8 cellular contexts compared by ENCODE assay signal in the genomic region with DNA sequence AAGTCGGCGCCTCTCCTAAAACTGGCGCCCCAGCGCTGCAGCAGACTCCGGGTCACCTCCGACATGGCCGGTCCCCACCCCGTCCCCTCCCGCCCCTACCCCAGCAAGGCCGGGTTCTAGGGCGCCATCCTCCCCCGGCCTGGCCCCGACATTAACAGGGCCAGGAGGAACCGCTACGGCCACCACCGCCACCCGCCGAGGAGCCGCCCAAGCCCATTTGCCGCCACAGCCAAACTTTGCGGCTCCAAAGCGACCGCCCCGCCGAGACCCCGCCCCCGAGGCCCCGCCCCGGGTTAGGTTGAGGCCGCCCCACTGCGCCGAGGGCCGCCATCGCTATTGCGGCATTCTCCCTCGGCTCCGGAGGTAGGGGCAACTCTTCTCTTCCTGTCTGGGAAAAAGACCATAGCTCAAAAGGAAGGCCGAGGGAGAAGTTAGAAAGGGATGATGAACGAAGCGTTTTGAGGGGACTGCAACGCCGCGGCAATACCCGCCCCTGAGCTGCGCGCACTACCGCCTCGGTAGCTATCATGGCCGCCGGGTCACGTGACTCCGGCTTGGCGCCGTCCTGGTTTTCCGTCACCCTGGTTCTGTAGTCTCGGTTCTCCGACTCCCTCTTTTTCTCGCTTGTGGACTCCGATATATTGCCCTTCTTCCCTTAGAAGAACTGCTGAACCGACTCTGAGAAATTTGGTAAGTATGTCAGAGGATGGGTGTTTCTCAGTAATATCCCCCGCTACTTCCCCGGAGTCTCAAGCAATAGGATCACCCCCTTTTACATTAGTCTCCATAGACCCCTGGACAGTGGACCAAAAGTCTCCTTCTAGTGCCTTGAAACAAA. TPM values are rescaled to one million over a fixed set of nuclear protein-coding genes. Genes with fewer than 3 reads are reported as not detected.
DNase-seq lines count a peak whose midpoint lies in the region; ATAC-seq and TF ChIP-seq lines count a peak whose summit lies in the region.

AIDA (minus strand) TSS at position 239 of the 838 bp plus-strand sequence; CDS start at position 65, 174 bp downstream.
BROX (plus strand) TSS at position 312 of the 838 bp plus-strand sequence. CDS start 3,136 bp downstream, outside the sequence.

- peaks cover 6 to 7% of the 10 kb centered on the region in 2 donors for H3K4me1 ChIP-seq in uterus

- peak; percentile 41 to 49 for TF ChIP-seq POLR2A in uterus (IDR thresholded peaks at IDR 0.05)

- DNase-seq in NCI-H187 treated with DMSO at 0.1 percent for 48 hours (lab: John Stamatoyannopoulos, UW) = peak; percentile 17
- peak; percentile 89 to 94 (median 92) for DNase-seq in T-helper 2 cell
- peak; percentile 98 for DNase-seq in left ventricle myocardium superior
- peak; percentile 92 for DNase-seq in putamen (ENCODE audit: low spot score)
- peak; percentile 92 to 95 for DNase-seq in uterus

- peak within 1 kb of the TSS; percentile 73 to 91 for H3K4me3 ChIP-seq in uterus

- intact Hi-C loops in left ventricle myocardium superior (cut with micrococcal nuclease) (no loop called here), uterus (cut with DNase I; ENCODE audit: low total_unique reads) (no loop called here)

- ATAC-seq in GM18502 (IDR thresholded peaks at IDR 0.05; ENCODE audit: poor library complexity, unreplicated experiment) = peak; percentile 80
- peak; percentile 79 for ATAC-seq in HG02970 (IDR thresholded peaks at IDR 0.05; ENCODE audit: low FRiP score, unreplicated experiment)
- peak; percentile 96 for ATAC-seq in left ventricle myocardium superior

- no peaks in the 10 kb centered on the region for H3K36me3 ChIP-seq in uterus

- no peak for TF ChIP-seq CTCF in uterus (IDR thresholded peaks at IDR 0.05)

- peak within 1 kb of the TSS; percentile 99 for H3K27ac ChIP-seq in angular gyrus (ENCODE audit: low read depth, low read length)
- H3K27ac ChIP-seq in uterus = peak within 1 kb of the TSS; percentile 94 to 99

- H3K27me3 ChIP-seq in uterus = no peaks in the 10 kb centered on the region

- no peaks in the 10 kb centered on the region for H3K9me3 ChIP-seq in uterus

RNA-seq across cellular contexts. Expression of gene AIDA, which starts in this region (rescaled TPM):
- 52.7 TPM for total RNA-seq in left ventricle myocardium superior
- total RNA-seq in uterus = 10 to 100 TPM; 20.2 to 94.1 (median 74.0) TPM

RNA-seq across cellular contexts. Expression of gene BROX, which starts in this region (rescaled TPM):
- total RNA-seq in left ventricle myocardium superior (25.4 TPM), uterus (10 to 100 TPM; 12.1 to 74.7 (median 32.2) TPM)

Comparison
In these comparisons a context has a peak if more than half of its experiments do, and no peak if none do; other contexts are left out.
1. Peak in every context shown above with its lines: DNase-seq, ATAC-seq, H3K4me3 ChIP-seq and H3K27ac ChIP-seq.
2. DNase-seq: peak in every context shown above with its lines; median percentile 98 in left ventricle myocardium superior; 94 in uterus; 92 in T-helper 2 cell; 92 in putamen; 17 in NCI-H187 treated with DMSO at 0.1 percent for 48 hours.